Comparison of ENCODE assay signal across 18 cellular contexts in the genomic region with DNA sequence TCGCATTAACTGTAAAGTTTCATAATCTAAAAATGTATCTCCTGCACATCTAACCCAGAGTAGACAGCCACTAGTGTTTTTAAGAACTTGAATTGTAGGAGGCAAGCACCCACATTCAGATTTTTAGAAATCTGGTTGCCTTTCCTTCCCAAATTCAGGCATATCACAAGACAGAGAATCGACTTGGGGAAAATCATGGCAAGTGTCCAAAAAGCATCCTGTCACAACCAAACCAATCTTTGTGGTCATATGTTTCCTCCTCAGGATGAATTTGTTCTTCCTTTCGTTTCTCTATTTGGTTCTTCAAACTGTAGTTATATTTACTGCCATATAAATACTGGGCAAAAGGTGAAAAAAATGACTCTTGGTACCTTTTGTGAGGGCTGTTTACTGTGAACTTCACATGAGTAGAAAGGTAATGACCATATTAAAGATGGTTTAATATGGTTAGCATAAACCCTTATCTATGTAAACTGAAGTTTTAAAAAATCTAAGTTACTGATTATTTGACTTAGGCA.
DNase-seq lines count a peak whose midpoint lies in the region; ATAC-seq and TF ChIP-seq lines count a peak whose summit lies in the region.
"Had no signal": no experiment of that assay in that cellular context is flagged by ENCODE, and none has a peak within 500 bp of the region (broad histone marks: within the 10 kb centered on the region; RNA-seq: fewer than 3 reads in every experiment).

No MANE protein-coding gene starts in this region.

- H3K4me3 ChIP-seq in DOHH2 (ENCODE audit: low read length) (peak overlapping the region; percentile 6; the same call in 1 of the 2 replicates), right atrium auricular region (no peak overlapping the region)
- H3K4me3 ChIP-seq: SK-N-MC, tibial nerve had no signal

- H3K9me3 ChIP-seq in DOHH2 (ENCODE audit: control insufficient read depth, insufficient read depth, low read length): no peaks in the 10 kb centered on the region
- no peaks in the 10 kb centered on the region for H3K9me3 ChIP-seq in T-helper 17 cell (ENCODE audit: control insufficient read depth, low read length, poor library complexity, severe bottlenecking)
- H3K9me3 ChIP-seq in right atrium auricular region: no peaks in the 10 kb centered on the region
- H3K9me3 ChIP-seq: BE2C, tibial nerve had no signal

- H3K4me1 Mint-ChIP-seq in T-helper 17 cell: peaks cover 39% of the 10 kb centered on the region

- H3K36me3 ChIP-seq in DOHH2 (ENCODE audit: control insufficient read depth, low read length): no peaks in the 10 kb centered on the region
- H3K36me3 ChIP-seq in right atrium auricular region: no peaks in the 10 kb centered on the region
- H3K36me3 ChIP-seq: BE2C, tibial nerve had no signal

- intact Hi-C loops in left colon (cut with DNase I, micrococcal nuclease): no loop called here

- in situ Hi-C loops in KBM-7 (cut with MboI; ENCODE audit: low pct_unique_long_range_greater_than_20kb, low sequenced_read_pairs): no loop called here

- H3K4me2 ChIP-seq in DOHH2 (ENCODE audit: low read length): peak overlapping the region; percentile 29

- peak; percentile 22 for DNase-seq in KBM-7
- DNase-seq in T-helper 17 cell: no peak
- DNase-seq in left colon: no peak
- DNase-seq in GOT3 (lab: John Stamatoyannopoulos, UW): no peak
- DNase-seq in right atrium auricular region (ENCODE audit: low spot score): no peak
- DNase-seq: activated CD8-positive, alpha-beta memory T cell treated with anti-CD3 and anti-CD28 coated beads, Interleukin-2, amount 10 ng/mL, durations not matched to agents 7 days and 5 days; activated naive CD4-positive, alpha-beta T cell treated with anti-CD3 and anti-CD28 coated beads, Interleukin-2, amount 10 ng/mL, durations not matched to agents 7 days and 5 days; BE2C; DND-41; kidney glomerular epithelial cell; NCI-H2029; NCI-H774; stimulated activated CD4-positive, alpha-beta T cell treated with anti-CD3 and anti-CD28 coated beads, Interleukin-1b, Interleukin-23, amount 100 ng/mL, for 48 hours had no signal

- H3K27me3 Mint-ChIP-seq in T-helper 17 cell: no peaks in the 10 kb centered on the region

- H3K4me3 Mint-ChIP-seq in T-helper 17 cell: no peak overlapping the region
- H3K4me3 Mint-ChIP-seq: activated CD8-positive, alpha-beta memory T cell treated with anti-CD3 and anti-CD28 coated beads, Interleukin-2, amount 10 ng/mL, durations not matched to agents 7 days and 5 days; activated naive CD4-positive, alpha-beta T cell treated with anti-CD3 and anti-CD28 coated beads, Interleukin-2, amount 10 ng/mL, durations not matched to agents 7 days and 5 days had no signal

- TF ChIP-seq CTCF in DOHH2 (IDR thresholded peaks at IDR 0.05; ENCODE audit: low read depth, low read length, poor library complexity, severe bottlenecking): no peak
- no peak for TF ChIP-seq CTCF in right atrium auricular region (IDR thresholded peaks at IDR 0.05)

- peaks cover 8% of the 10 kb centered on the region for H3K36me3 Mint-ChIP-seq in T-helper 17 cell (ENCODE audit: low read depth)
- H3K36me3 Mint-ChIP-seq: activated CD8-positive, alpha-beta memory T cell treated with anti-CD3 and anti-CD28 coated beads, Interleukin-2, amount 10 ng/mL, durations not matched to agents 7 days and 5 days; activated naive CD4-positive, alpha-beta T cell treated with anti-CD3 and anti-CD28 coated beads, Interleukin-2, amount 10 ng/mL, durations not matched to agents 7 days and 5 days had no signal

- H3K27ac Mint-ChIP-seq in T-helper 17 cell: peak overlapping the region; percentile 56
- H3K27ac Mint-ChIP-seq: activated CD8-positive, alpha-beta memory T cell treated with anti-CD3 and anti-CD28 coated beads, Interleukin-2, amount 10 ng/mL, durations not matched to agents 7 days and 5 days; activated naive CD4-positive, alpha-beta T cell treated with anti-CD3 and anti-CD28 coated beads, Interleukin-2, amount 10 ng/mL, durations not matched to agents 7 days and 5 days had no signal

- H4K20me1 ChIP-seq in DOHH2 (ENCODE audit: control insufficient read depth, insufficient read depth, low read depth, low read length): no peaks in the 10 kb centered on the region

- no peaks in the 10 kb centered on the region for H3K79me2 ChIP-seq in DOHH2 (ENCODE audit: control insufficient read depth, low read length)

- H3K27me3 ChIP-seq in DOHH2 (ENCODE audit: control insufficient read depth, low read length) (no peaks in the 10 kb centered on the region), right atrium auricular region (no peaks in the 10 kb centered on the region)
- H3K27me3 ChIP-seq: BE2C, tibial nerve had no signal

- no peaks in the 10 kb centered on the region for H3K9me2 ChIP-seq in DOHH2 (replicated peaks; ENCODE audit: control insufficient read depth, low read length)

- H3F3A ChIP-seq in DOHH2 (ENCODE audit: control insufficient read depth, insufficient read depth): no peaks in the 10 kb centered on the region

- ATAC-seq in T-helper 17 cell (peak; percentile 33), left colon (peak; percentile 34), GM18520 (IDR thresholded peaks at IDR 0.05; ENCODE audit: unreplicated experiment) (no peak), GM18502 (IDR thresholded peaks at IDR 0.05; ENCODE audit: poor library complexity, unreplicated experiment) (no peak)
- ATAC-seq: activated CD8-positive, alpha-beta memory T cell treated with anti-CD3 and anti-CD28 coated beads, Interleukin-2, amount 10 ng/mL, durations not matched to agents 7 days and 5 days had no signal

- H3K4me1 ChIP-seq in DOHH2 (ENCODE audit: control insufficient read depth, low read length) (peaks cover 28% of the 10 kb centered on the region), right atrium auricular region (peaks cover 0 to 17% of the 10 kb centered on the region in 2 donors)

- H3K27ac ChIP-seq in DOHH2 (ENCODE audit: low read depth, low read length): peak overlapping the region; percentile 24
- peak overlapping the region in 1 of 2 donors; percentile 9 for H3K27ac ChIP-seq in right atrium auricular region
- H3K27ac ChIP-seq: SK-N-MC had no signal

Comparison
In these comparisons a context has a peak if more than half of its experiments do, and no peak if none do; other contexts are left out.
1. ATAC-seq: peak in T-helper 17 cell (single experiment) and left colon (single experiment); none in GM18520 (single experiment) and GM18502 (single experiment).